In the genomic region with DNA sequence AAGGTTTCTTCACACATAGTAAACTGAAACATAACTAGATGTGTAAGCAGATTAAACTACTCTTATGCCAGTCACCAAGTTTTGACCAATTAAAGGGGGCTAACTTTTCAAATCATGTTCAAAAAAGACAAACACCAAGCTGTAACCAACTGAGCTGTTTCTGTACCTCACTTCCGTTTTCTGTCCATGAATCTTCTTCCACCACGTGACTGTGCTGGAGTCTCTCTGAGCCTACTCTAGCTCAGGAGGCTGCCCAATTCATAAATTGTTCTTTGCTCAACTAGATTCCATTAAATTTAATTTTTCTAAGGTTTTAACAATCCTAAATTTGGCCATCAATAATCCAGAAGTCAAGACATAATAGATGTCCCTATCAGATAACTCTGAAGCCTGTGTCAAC, we compare ENCODE assay signal across 26 cellular contexts.
"Had no signal": no experiment of that assay in that cellular context is flagged by ENCODE, and none has a peak within 500 bp of the region (broad histone marks: within the 10 kb centered on the region; RNA-seq: fewer than 3 reads in every experiment).

No MANE protein-coding gene starts in this region.

- H3K27me3 ChIP-seq: left lung, pancreas, suprapubic skin, transverse colon, upper lobe of left lung, vagina had no signal

- H3K27ac Mint-ChIP-seq: immature natural killer cell; naive thymus-derived CD8-positive, alpha-beta T cell; stimulated activated effector memory CD8-positive, alpha-beta T cell treated with anti-CD3 and anti-CD28 coated beads, Interleukin-12 subunit alpha, Interleukin-12 subunit beta, amount 100 ng/mL, for 72 hours; stimulated activated naive CD8-positive, alpha-beta T cell treated with anti-CD3 and anti-CD28 coated beads, Interleukin-15, Interleukin-2, amounts not matched to agents 100 ng/mL and 50 ng/mL, for 24 hours had no signal

- H3K4me1 ChIP-seq: left lung, lower lobe of right lung, pancreas, prostate gland, suprapubic skin, transverse colon, upper lobe of left lung, vagina had no signal

- DNase-seq: immature natural killer cell; kidney; left colon; left lung; lower lobe of right lung; mammary epithelial cell; mesenchymal stem cell; naive thymus-derived CD8-positive, alpha-beta T cell; nucleus accumbens; pancreas; posterior cingulate gyrus; retina; right cardiac atrium; stimulated activated CD4-positive, alpha-beta T cell treated with anti-CD3 and anti-CD28 coated beads, Interleukin-4, amount 100 ng/mL, for 24 hours; stimulated activated naive CD4-positive, alpha-beta T cell; transverse colon; upper lobe of left lung had no signal

- H3K9me3 Mint-ChIP-seq: neural crest cell; stimulated activated effector memory CD8-positive, alpha-beta T cell treated with anti-CD3 and anti-CD28 coated beads, Interleukin-12 subunit alpha, Interleukin-12 subunit beta, amount 100 ng/mL, for 72 hours had no signal

- H3K9me3 ChIP-seq: left lung, lower lobe of right lung, pancreas, prostate gland, suprapubic skin, transverse colon, upper lobe of left lung, vagina had no signal

- H3K4me1 Mint-ChIP-seq: immature natural killer cell; naive thymus-derived CD8-positive, alpha-beta T cell; neural crest cell; stimulated activated effector memory CD8-positive, alpha-beta T cell treated with anti-CD3 and anti-CD28 coated beads, Interleukin-12 subunit alpha, Interleukin-12 subunit beta, amount 100 ng/mL, for 72 hours had no signal

- H3K4me3 Mint-ChIP-seq: immature natural killer cell; naive thymus-derived CD8-positive, alpha-beta T cell; nephron; neural crest cell; stimulated activated effector memory CD8-positive, alpha-beta T cell treated with anti-CD3 and anti-CD28 coated beads, Interleukin-12 subunit alpha, Interleukin-12 subunit beta, amount 100 ng/mL, for 72 hours; stimulated activated naive CD8-positive, alpha-beta T cell treated with anti-CD3 and anti-CD28 coated beads, Interleukin-15, Interleukin-2, amounts not matched to agents 100 ng/mL and 50 ng/mL, for 24 hours had no signal

- H3K36me3 ChIP-seq: left lung, lower lobe of right lung, pancreas, prostate gland, suprapubic skin, transverse colon, upper lobe of left lung, vagina had no signal

- H3K4me3 ChIP-seq: left lung, lower lobe of right lung, pancreas, prostate gland, skin epidermis, suprapubic skin, transverse colon, upper lobe of left lung, vagina had no signal

- H3K27ac ChIP-seq: left lung, lower lobe of right lung, pancreas, prostate gland, skin epidermis, suprapubic skin, transverse colon, upper lobe of left lung, vagina had no signal

- ATAC-seq: left colon; left lung; lower lobe of right lung; naive thymus-derived CD8-positive, alpha-beta T cell; pancreas; right cardiac atrium; sciatic nerve; stimulated activated effector memory CD8-positive, alpha-beta T cell treated with anti-CD3 and anti-CD28 coated beads, Interleukin-12 subunit alpha, Interleukin-12 subunit beta, amount 100 ng/mL, for 72 hours had no signal

- H3K36me3 Mint-ChIP-seq: immature natural killer cell; naive thymus-derived CD8-positive, alpha-beta T cell; stimulated activated effector memory CD8-positive, alpha-beta T cell treated with anti-CD3 and anti-CD28 coated beads, Interleukin-12 subunit alpha, Interleukin-12 subunit beta, amount 100 ng/mL, for 72 hours had no signal
